Comparison of ENCODE assay signal across 27 cellular contexts in genomic region chr9:13241283-13241682, GRCh38. TPM values are rescaled to one million over a fixed set of nuclear protein-coding genes. Genes with fewer than 3 reads are reported as not detected.
"Had no signal": no experiment of that assay in that cellular context is flagged by ENCODE, and none has a peak within 500 bp of the region (broad histone marks: within the 10 kb centered on the region; RNA-seq: fewer than 3 reads in every experiment).

No MANE protein-coding gene starts in this region.

- H3K36me3 ChIP-seq: neutrophil, pancreas, prostate gland, right lobe of liver, thyroid gland had no signal

- DNase-seq: naive thymus-derived CD4-positive, alpha-beta T cell; natural killer cell; nucleus accumbens; pancreas; right cardiac atrium; right lobe of liver; sigmoid colon; small intestine; stimulated activated CD4-positive, alpha-beta T cell treated with anti-CD3 and anti-CD28 coated beads, Interleukin-15, amount 100 ng/mL, for 24 hours; stimulated activated CD4-positive, alpha-beta T cell treated with anti-CD3 and anti-CD28 coated beads, Interleukin-2, amount 100 ng/mL, for 24 hours; stimulated activated CD4-positive, alpha-beta T cell treated with anti-CD3 and anti-CD28 coated beads, Interleukin-2, amount 100 ng/mL, for 48 hours; stimulated activated CD4-positive, alpha-beta T cell treated with anti-CD3 and anti-CD28 coated beads, Interleukin-4, amount 100 ng/mL, for 24 hours; stimulated activated naive B cell treated with anti-CD40 and anti-IgM and Interleukin-4, amounts not matched to agents 10 μg/mL and 1 μg/mL and 100 μg/mL, for 72 hours; stimulated activated naive CD4-positive, alpha-beta T cell treated with Interleukin-2 at 50 U/mL for 16 hours; stomach; thyroid gland; trophoblast cell; upper lobe of left lung had no signal

- H3K27ac Mint-ChIP-seq: naive thymus-derived CD4-positive, alpha-beta T cell; natural killer cell; nephron; stimulated activated effector memory CD8-positive, alpha-beta T cell treated with anti-CD3 and anti-CD28 coated beads, Interleukin-12 subunit alpha, Interleukin-12 subunit beta, amount 100 ng/mL, for 72 hours; stimulated activated naive B cell treated with anti-CD40 and anti-IgM and Interleukin-4, amounts not matched to agents 10 μg/mL and 1 μg/mL and 100 μg/mL, for 72 hours; stimulated activated naive CD8-positive, alpha-beta T cell treated with anti-CD3 and anti-CD28 coated beads, Interleukin-15, Interleukin-2, amounts not matched to agents 100 ng/mL and 50 ng/mL, for 24 hours had no signal

- H3K4me1 Mint-ChIP-seq: naive thymus-derived CD4-positive, alpha-beta T cell; natural killer cell; nephron; stimulated activated effector memory CD8-positive, alpha-beta T cell treated with anti-CD3 and anti-CD28 coated beads, Interleukin-12 subunit alpha, Interleukin-12 subunit beta, amount 100 ng/mL, for 72 hours; stimulated activated naive B cell treated with anti-CD40 and anti-IgM and Interleukin-4, amounts not matched to agents 10 μg/mL and 1 μg/mL and 100 μg/mL, for 72 hours had no signal

- H3K27me3 Mint-ChIP-seq: naive thymus-derived CD4-positive, alpha-beta T cell; stimulated activated naive B cell treated with anti-CD40 and anti-IgM and Interleukin-4, amounts not matched to agents 10 μg/mL and 1 μg/mL and 100 μg/mL, for 72 hours; stimulated activated naive CD8-positive, alpha-beta T cell treated with anti-CD3 and anti-CD28 coated beads, Interleukin-15, Interleukin-2, amounts not matched to agents 100 ng/mL and 50 ng/mL, for 24 hours had no signal

- H3K4me1 ChIP-seq: pancreas, prostate gland, right lobe of liver, sigmoid colon, stomach, thyroid gland, tibial nerve, upper lobe of left lung, vagina had no signal

- H3K9me3 Mint-ChIP-seq: nephron; neural crest cell; stimulated activated naive B cell treated with anti-CD40 and anti-IgM and Interleukin-4, amounts not matched to agents 10 μg/mL and 1 μg/mL and 100 μg/mL, for 72 hours had no signal

- ATAC-seq: naive thymus-derived CD4-positive, alpha-beta T cell; natural killer cell; pancreas; right cardiac atrium; right lobe of liver; stimulated activated effector memory CD8-positive, alpha-beta T cell treated with anti-CD3 and anti-CD28 coated beads, Interleukin-12 subunit alpha, Interleukin-12 subunit beta, amount 100 ng/mL, for 72 hours; stimulated activated naive B cell treated with anti-CD40 and anti-IgM and Interleukin-4, amounts not matched to agents 10 μg/mL and 1 μg/mL and 100 μg/mL, for 72 hours had no signal

- H3K4me3 ChIP-seq: pancreas, prostate gland, right lobe of liver, sigmoid colon, stomach, thoracic aorta, thyroid gland, tibial nerve, upper lobe of left lung, vagina had no signal

- H3K27me3 ChIP-seq: neutrophil, pancreas, right lobe of liver, sigmoid colon, stomach, thyroid gland, tibial nerve, upper lobe of left lung, vagina had no signal

- H3K9me3 ChIP-seq: neutrophil, pancreas, prostate gland, right lobe of liver, sigmoid colon, stomach, thoracic aorta, thyroid gland, tibial nerve, upper lobe of left lung, vagina had no signal

- H3K36me3 Mint-ChIP-seq: naive thymus-derived CD4-positive, alpha-beta T cell; natural killer cell; stimulated activated effector memory CD8-positive, alpha-beta T cell treated with anti-CD3 and anti-CD28 coated beads, Interleukin-12 subunit alpha, Interleukin-12 subunit beta, amount 100 ng/mL, for 72 hours; stimulated activated naive B cell treated with anti-CD40 and anti-IgM and Interleukin-4, amounts not matched to agents 10 μg/mL and 1 μg/mL and 100 μg/mL, for 72 hours had no signal

- H3K4me3 Mint-ChIP-seq: naive thymus-derived CD4-positive, alpha-beta T cell; natural killer cell; nephron; neural crest cell; stimulated activated effector memory CD8-positive, alpha-beta T cell treated with anti-CD3 and anti-CD28 coated beads, Interleukin-12 subunit alpha, Interleukin-12 subunit beta, amount 100 ng/mL, for 72 hours; stimulated activated naive B cell treated with anti-CD40 and anti-IgM and Interleukin-4, amounts not matched to agents 10 μg/mL and 1 μg/mL and 100 μg/mL, for 72 hours; stimulated activated naive CD8-positive, alpha-beta T cell treated with anti-CD3 and anti-CD28 coated beads, Interleukin-15, Interleukin-2, amounts not matched to agents 100 ng/mL and 50 ng/mL, for 24 hours had no signal

- H3K27ac ChIP-seq: neutrophil, pancreas, prostate gland, right lobe of liver, sigmoid colon, stomach, thoracic aorta, thyroid gland, tibial nerve, upper lobe of left lung, vagina had no signal

RNA-seq across cellular contexts. Expression of gene MPDZ, which starts 38.2 kb away (rescaled TPM):
- total RNA-seq: natural killer cell had no signal
